Comparison of ENCODE assay signal across 8 cellular contexts in the genomic region with DNA sequence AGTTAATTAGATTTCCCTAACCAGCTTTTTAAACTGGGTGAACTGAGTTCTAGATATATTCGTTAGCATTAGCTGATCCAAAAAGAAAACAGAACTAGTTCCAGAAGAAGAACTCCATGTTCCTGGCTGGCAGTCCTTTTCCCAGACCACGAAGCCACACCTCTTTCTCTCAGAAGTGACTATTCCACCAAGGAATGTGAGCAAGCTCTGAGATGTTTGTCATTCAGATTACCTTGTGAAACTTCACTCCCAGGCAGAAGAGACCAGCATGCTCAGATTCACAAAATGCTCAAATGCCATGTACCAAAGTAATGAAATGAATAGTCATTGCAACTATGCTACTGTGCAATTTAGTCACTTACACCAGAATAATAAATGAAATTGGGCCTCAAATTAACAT.
A peak's percentile ranks its signal among the peaks of the same experiment; 100 is the strongest.
DNase-seq lines count a peak whose midpoint lies in the region; ATAC-seq and TF ChIP-seq lines count a peak whose summit lies in the region.

No MANE protein-coding gene starts in this region.

- DNase-seq in adipocyte (ENCODE audit: low read depth) (peak; percentile 92), iPS DF 6.9 (ENCODE audit: low read depth, low spot score) (peak; percentile 60), stromal cell of bone marrow (ENCODE audit: low read depth) (peak; percentile 70), NCI-H1092 treated with DMSO at 0.1 percent for 48 hours (lab: John Stamatoyannopoulos, UW) (no peak)

- H3K27ac ChIP-seq in HEK293 (ENCODE audit: extremely low read depth, low read depth, low read length) (no peak overlapping the region), iPS DF 6.9 (ENCODE audit: low read length) (no peak overlapping the region)

- no CpG with 5 or more reads among the region's 2 CpGs for WGBS in iPS DF 6.9 (ENCODE audit: insufficient coverage, insufficient read length)

- ATAC-seq in GM21723 (IDR thresholded peaks at IDR 0.05; ENCODE audit: unreplicated experiment) (no peak), HG02798 (IDR thresholded peaks at IDR 0.05; ENCODE audit: poor library complexity, unreplicated experiment) (no peak), HG03439 (IDR thresholded peaks at IDR 0.05; ENCODE audit: unreplicated experiment) (no peak)

- POLR2A ChIA-PET in HEK293 (lab: Yijun Ruan, JAX), result interaction anchor here (0.7 to 2.3 kb wide), 3 partner anchors 97 to 216 kb away, joined by 3 to 16 read pairs (median 3); a partner anchor contains a TSS

- H3K36me3 ChIP-seq in HEK293 (ENCODE audit: control insufficient read depth in 2 of 2, insufficient read depth in 1 of 2, low read length in 2 of 2) (no peaks in the 10 kb centered on the region), adipocyte (ENCODE audit: control insufficient read depth, insufficient read depth, low read length, severe bottlenecking) (no peaks in the 10 kb centered on the region), iPS DF 6.9 (ENCODE audit: control insufficient read depth, insufficient read depth, low read length) (no peaks in the 10 kb centered on the region)

- CTCF ChIA-PET in HEK293 (lab: Yijun Ruan, JAX), result interaction anchor here (0.7 to 1.5 kb wide), 8 partner anchors 32 to 471 kb away, joined by 3 to 5 read pairs (median 4); no protein-coding TSS in a partner anchor

- H3K4me3 ChIP-seq in HEK293 (ENCODE audit: low read depth, low read length), result no peak overlapping the region
- H3K4me3 ChIP-seq in adipocyte (ENCODE audit: low read length), result peak overlapping the region; percentile 40
- no peak overlapping the region for H3K4me3 ChIP-seq in iPS DF 6.9 (ENCODE audit: low read length)

- H3K4me1 ChIP-seq in HEK293 (ENCODE audit: control insufficient read depth, insufficient read depth, low read length), result no peaks in the 10 kb centered on the region
- peaks cover 42% of the 10 kb centered on the region for H3K4me1 ChIP-seq in adipocyte (ENCODE audit: control insufficient read depth, insufficient read depth, low read length)
- H3K4me1 ChIP-seq in iPS DF 6.9 (ENCODE audit: control insufficient read depth, insufficient read depth, low read length), result peaks cover 1% of the 10 kb centered on the region; the same call in 1 of the 2 replicates

- peak overlapping the region; percentile 75 for H3K9ac ChIP-seq in adipocyte (ENCODE audit: low read length)

- no peaks in the 10 kb centered on the region for H3K9me3 ChIP-seq in HEK293 (ENCODE audit: control insufficient read depth, insufficient read depth, low read depth, low read length)
- no peaks in the 10 kb centered on the region for H3K9me3 ChIP-seq in adipocyte (ENCODE audit: control insufficient read depth, low read length)
- no peaks in the 10 kb centered on the region for H3K9me3 ChIP-seq in iPS DF 6.9 (ENCODE audit: control insufficient read depth, insufficient read depth, low read length)

- TF ChIP-seq CTCF in HEK293 (tag by site-specific recombination; IDR thresholded peaks at IDR 0.05), result no peak

- no peaks in the 10 kb centered on the region for H3K27me3 ChIP-seq in adipocyte (replicated peaks; ENCODE audit: control insufficient read depth, insufficient read depth, low read length)
- no peaks in the 10 kb centered on the region for H3K27me3 ChIP-seq in iPS DF 6.9 (ENCODE audit: control insufficient read depth, insufficient read depth, low read length)

TF ChIP-seq in HEK293, 187 proteins besides CTCF, POLR2A, EP300 and RAD21:
- TF ChIP-seq ZNF202 (tag by site-specific recombination; IDR thresholded peaks at IDR 0.05; ENCODE audit: borderline replicate concordance), result no peak
- peak; percentile 87 for TF ChIP-seq ZBTB20 (tag by site-specific recombination; IDR thresholded peaks at IDR 0.05)
- TF ChIP-seq ZBTB17 (tag by site-specific recombination; IDR thresholded peaks at IDR 0.05), result peak; percentile 39; the same call in 1 of the 2 replicates
- TF ChIP-seq PRDM1 (tag by site-specific recombination; IDR thresholded peaks at IDR 0.05), result peak; percentile 34; the same call in 1 of the 2 replicates
- TF ChIP-seq, protein P1, sequence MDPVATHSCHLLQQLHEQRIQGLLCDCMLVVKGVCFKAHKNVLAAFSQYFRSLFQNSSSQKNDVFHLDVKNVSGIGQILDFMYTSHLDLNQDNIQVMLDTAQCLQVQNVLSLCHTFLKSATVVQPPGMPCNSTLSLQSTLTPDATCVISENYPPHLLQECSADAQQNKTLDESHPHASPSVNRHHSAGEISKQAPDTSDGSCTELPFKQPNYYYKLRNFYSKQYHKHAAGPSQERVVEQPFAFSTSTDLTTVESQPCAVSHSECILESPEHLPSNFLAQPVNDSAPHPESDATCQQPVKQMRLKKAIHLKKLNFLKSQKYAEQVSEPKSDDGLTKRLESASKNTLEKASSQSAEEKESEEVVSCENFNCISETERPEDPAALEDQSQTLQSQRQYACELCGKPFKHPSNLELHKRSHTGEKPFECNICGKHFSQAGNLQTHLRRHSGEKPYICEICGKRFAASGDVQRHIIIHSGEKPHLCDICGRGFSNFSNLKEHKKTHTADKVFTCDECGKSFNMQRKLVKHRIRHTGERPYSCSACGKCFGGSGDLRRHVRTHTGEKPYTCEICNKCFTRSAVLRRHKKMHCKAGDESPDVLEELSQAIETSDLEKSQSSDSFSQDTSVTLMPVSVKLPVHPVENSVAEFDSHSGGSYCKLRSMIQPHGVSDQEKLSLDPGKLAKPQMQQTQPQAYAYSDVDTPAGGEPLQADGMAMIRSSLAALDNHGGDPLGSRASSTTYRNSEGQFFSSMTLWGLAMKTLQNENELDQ (tag by site-specific recombination; IDR thresholded peaks at IDR 0.05; ENCODE audit: low read depth), result no peak
- TF ChIP-seq ZNF660 (tag by site-specific recombination; IDR thresholded peaks at IDR 0.05), result 0 out of 2 replicates have a peak, but pooled peaks have one; percentile 33
- TF ChIP-seq OVOL3 (tag by site-specific recombination; IDR thresholded peaks at IDR 0.05), result no peak
- peak; percentile 53; the same call in 1 of the 2 replicates for TF ChIP-seq ZNF366 (tag by site-specific recombination; conservative IDR thresholded peaks at IDR 0.05)
- no peak for TF ChIP-seq ZNF777 (tag by site-specific recombination; IDR thresholded peaks at IDR 0.05; ENCODE audit: borderline replicate concordance)
- no peak for TF ChIP-seq ZNF76 (tag by site-specific recombination; IDR thresholded peaks at IDR 0.05; ENCODE audit: borderline replicate concordance, low read depth)
- TF ChIP-seq ZNF701 (tag by site-specific recombination; IDR thresholded peaks at IDR 0.05), result no peak
- no peak for TF ChIP-seq ZNF404 (tag by site-specific recombination; IDR thresholded peaks at IDR 0.05)
- TF ChIP-seq, protein P2, sequence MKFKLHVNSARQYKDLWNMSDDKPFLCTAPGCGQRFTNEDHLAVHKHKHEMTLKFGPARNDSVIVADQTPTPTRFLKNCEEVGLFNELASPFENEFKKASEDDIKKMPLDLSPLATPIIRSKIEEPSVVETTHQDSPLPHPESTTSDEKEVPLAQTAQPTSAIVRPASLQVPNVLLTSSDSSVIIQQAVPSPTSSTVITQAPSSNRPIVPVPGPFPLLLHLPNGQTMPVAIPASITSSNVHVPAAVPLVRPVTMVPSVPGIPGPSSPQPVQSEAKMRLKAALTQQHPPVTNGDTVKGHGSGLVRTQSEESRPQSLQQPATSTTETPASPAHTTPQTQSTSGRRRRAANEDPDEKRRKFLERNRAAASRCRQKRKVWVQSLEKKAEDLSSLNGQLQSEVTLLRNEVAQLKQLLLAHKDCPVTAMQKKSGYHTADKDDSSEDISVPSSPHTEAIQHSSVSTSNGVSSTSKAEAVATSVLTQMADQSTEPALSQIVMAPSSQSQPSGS (tag by site-specific recombination; IDR thresholded peaks at IDR 0.05; ENCODE audit: low read depth), result no peak
TF ChIP-seq in HEK293: peak in this region for 5.
